In genomic region chr11:123580557-123581275, GRCh38 we compare ENCODE assay signal across 8 cellular contexts.
A peak's percentile ranks its signal among the peaks of the same experiment; 100 is the strongest.
DNase-seq lines count a peak whose midpoint lies in the region; ATAC-seq, FAIRE-seq and TF ChIP-seq lines count a peak whose summit lies in the region.

No MANE protein-coding gene starts in this region.

- FAIRE-seq in small intestine (lab: Jason Lieb, UNC), result no peak

- peaks cover 22% of the 10 kb centered on the region for H3K4me1 Mint-ChIP-seq in activated naive CD4-positive, alpha-beta T cell treated with anti-CD3 and anti-CD28 coated beads, Interleukin-2, amount 50 U/mL, for 24 hours

- H3K27ac Mint-ChIP-seq in activated naive CD4-positive, alpha-beta T cell treated with anti-CD3 and anti-CD28 coated beads, Interleukin-2, amount 50 U/mL, for 24 hours, result no peak overlapping the region

- H2BK15ac ChIP-seq in IMR-90 (ENCODE audit: low read depth, low read length), result no peak overlapping the region

- H3K9me1 ChIP-seq in IMR-90 (ENCODE audit: insufficient read depth, low read length), result peaks cover 4% of the 10 kb centered on the region

- H3K4me1 ChIP-seq in IMR-90 (ENCODE audit: control insufficient read depth, insufficient read depth, low read length) (no peaks in the 10 kb centered on the region), SK-N-SH (ENCODE audit: control insufficient read depth in 1 of 2, insufficient read depth in 2 of 2, low read depth in 1 of 2, low read length in 1 of 2) (peaks cover 6 to 19% of the 10 kb centered on the region in 2 experiments; a peak in 2 of 4 replicates), right atrium auricular region (peaks cover 0 to 5% of the 10 kb centered on the region in 2 donors), small intestine (ENCODE audit: control insufficient read depth in 2 of 2, insufficient read depth in 1 of 2, low read depth in 1 of 2, low read length in 1 of 2) (peaks cover 3% of the 10 kb centered on the region in 2 donors)

- no peak for TF ChIP-seq POLR2A in IMR-90 (IDR thresholded peaks at IDR 0.05; ENCODE audit: low read depth, low read length)

- no peaks in the 10 kb centered on the region for H3K36me3 Mint-ChIP-seq in activated naive CD4-positive, alpha-beta T cell treated with anti-CD3 and anti-CD28 coated beads, Interleukin-2, amount 50 U/mL, for 24 hours

- H4K8ac ChIP-seq in IMR-90 (ENCODE audit: low read depth in 2 of 2, low read length in 2 of 2), result no peak overlapping the region

- peaks cover 6% of the 10 kb centered on the region for H3F3A ChIP-seq in SK-N-SH (replicated peaks; ENCODE audit: insufficient read depth)

- CTCF ChIA-PET in IMR-90 (lab: Yijun Ruan, JAX) (interaction anchor here (0.5 to 2.6 kb wide), 12 partner anchors 9 to 302 kb away, joined by 3 to 29 read pairs (median 4); no protein-coding TSS in a partner anchor), SK-N-SH (lab: Yijun Ruan, JAX) (interaction anchor here (0.5 to 4.6 kb wide), 50 partner anchors 7 to 173 kb away, joined by 3 to 48 read pairs (median 6); partner anchors contain the start of gene SCN3B)

- H3K4me3 ChIP-seq in IMR-90 (ENCODE audit: insufficient read depth, low read depth, low read length) (no peak overlapping the region), SK-N-SH (ENCODE audit: low read depth in 2 of 2, low read length in 1 of 2) (no peak overlapping the region), right atrium auricular region (no peak overlapping the region), small intestine (ENCODE audit: low read depth in 1 of 2, low read length in 2 of 2) (no peak overlapping the region)

- POLR2A ChIA-PET in IMR-90 (lab: Charles Lee; ENCODE audit: unreplicated experiment), result no interaction called here
- POLR2A ChIA-PET in SK-N-SH (lab: Yijun Ruan, JAX), result interaction anchor here (0.5 to 1.1 kb wide), 3 partner anchors 16 to 187 kb away, joined by 3 to 5 read pairs (median 4); no protein-coding TSS in a partner anchor

- DNase-seq in DMS53 treated with DMSO at 0.1 percent for 48 hours (lab: John Stamatoyannopoulos, UW; ENCODE audit: unreplicated experiment) (peak; percentile 72), IMR-90 (peak; percentile 19), SK-N-SH (peak; percentile 89), right atrium auricular region (ENCODE audit: low spot score) (no peak), small intestine (peak; percentile 80), NK-92 (lab: John Stamatoyannopoulos, UW; ENCODE audit: unreplicated experiment) (no peak)

- H4K20me1 ChIP-seq in IMR-90 (ENCODE audit: insufficient read depth, low read length) (peaks cover 4% of the 10 kb centered on the region; the same call in 1 of the 2 replicates), SK-N-SH (ENCODE audit: insufficient read depth) (peaks cover 11% of the 10 kb centered on the region; the same call in 1 of the 2 replicates)

- no peak overlapping the region for H2BK20ac ChIP-seq in IMR-90 (ENCODE audit: low read depth, low read length)

- no peak overlapping the region for H3K4ac ChIP-seq in IMR-90 (ENCODE audit: low read depth, low read length)

- H3K14ac ChIP-seq in IMR-90 (replicated peaks; ENCODE audit: low read depth, low read length), result no peak overlapping the region

- H3K18ac ChIP-seq in IMR-90 (ENCODE audit: low read depth, low read length), result no peak overlapping the region

- no peak for TF ChIP-seq EP300 in SK-N-SH (IDR thresholded peaks at IDR 0.05; ENCODE audit: borderline replicate concordance in 1 of 2, low read depth in 1 of 2, low read length in 1 of 2)

- no peak overlapping the region for H3K23ac ChIP-seq in IMR-90 (ENCODE audit: low read depth, low read length)

- H3K9ac ChIP-seq in IMR-90 (ENCODE audit: low read depth, low read length), result no peak overlapping the region
- no peak overlapping the region for H3K9ac ChIP-seq in SK-N-SH

- TF ChIP-seq RAD21 in IMR-90 (IDR thresholded peaks at IDR 0.05; ENCODE audit: low read length) (peak; percentile 76), SK-N-SH (IDR thresholded peaks at IDR 0.05; ENCODE audit: low read length) (peak; percentile 77)

- no peaks in the 10 kb centered on the region for H3K9me3 Mint-ChIP-seq in activated naive CD4-positive, alpha-beta T cell treated with anti-CD3 and anti-CD28 coated beads, Interleukin-2, amount 50 U/mL, for 24 hours

- H3K4me3 Mint-ChIP-seq in activated naive CD4-positive, alpha-beta T cell treated with anti-CD3 and anti-CD28 coated beads, Interleukin-2, amount 50 U/mL, for 24 hours, result peak overlapping the region; percentile 31

- 0 out of 4 replicates have a peak, but pooled peaks cover 0 to 3% of the 10 kb centered on the region in 2 experiments for H3K79me1 ChIP-seq in IMR-90 (ENCODE audit: low read depth in 1 of 2, low read length in 2 of 2)

- intact Hi-C loops in IMR-90 (cut with micrococcal nuclease), result loop anchor here (1.0 kb wide), 1 partner anchor 127 kb away; no protein-coding TSS in a partner anchor

- no peak overlapping the region for H4K5ac ChIP-seq in IMR-90 (ENCODE audit: low read depth, low read length)

- WGBS in IMR-90 (ENCODE audit: extremely low coverage in 2 of 2, insufficient read length in 1 of 2), 2 experiments, result 3% methylated on average over 12 of the region's 25 CpGs; no CpG with 5 or more reads in 1 of the 2 experiments
- 28% methylated on average over 20 of the region's 25 CpGs for WGBS in SK-N-SH (ENCODE audit: low lambda C conversion rate)
- WGBS in small intestine, 3 donors, result 6 to 13% (median 8%) methylated on average over 25 of the region's 25 CpGs

- H4K91ac ChIP-seq in IMR-90 (ENCODE audit: insufficient read depth, low read depth, low read length), result no peak overlapping the region

- H3K4me2 ChIP-seq in IMR-90 (ENCODE audit: low read depth, low read length) (no peak overlapping the region), SK-N-SH (no peak overlapping the region)

- H2AK5ac ChIP-seq in IMR-90 (ENCODE audit: low read depth, low read length), result no peak overlapping the region

- BruUV-seq in IMR-90 (replicated peaks; lab: Mats Ljungman, UMichigan), result no TSS peak

- no peak overlapping the region for H2BK5ac ChIP-seq in IMR-90 (ENCODE audit: low read depth, low read length, poor library complexity, severe bottlenecking)

- no peak overlapping the region for H2BK120ac ChIP-seq in IMR-90 (ENCODE audit: low read depth, low read length)

- no peaks in the 10 kb centered on the region for H3K9me2 ChIP-seq in SK-N-SH

- peak overlapping the region; percentile 33 for H2AFZ ChIP-seq in IMR-90 (replicated peaks; ENCODE audit: low read length, poor library complexity)
- no peak overlapping the region for H2AFZ ChIP-seq in SK-N-SH (ENCODE audit: low read depth)

- H3K56ac ChIP-seq in IMR-90 (ENCODE audit: extremely low read depth, insufficient read depth, low read length), result no peak overlapping the region

- H3K27ac ChIP-seq in IMR-90 (ENCODE audit: insufficient read depth, low read length) (no peak overlapping the region), SK-N-SH (ENCODE audit: low read depth in 2 of 2, low read length in 1 of 2) (no peak overlapping the region), right atrium auricular region (no peak overlapping the region), small intestine (ENCODE audit: low read depth in 1 of 2, low read length in 1 of 2) (no peak overlapping the region)

- H3K27me3 ChIP-seq in IMR-90 (ENCODE audit: control insufficient read depth, insufficient read depth, low read length) (no peaks in the 10 kb centered on the region), SK-N-SH (ENCODE audit: insufficient read depth) (no peaks in the 10 kb centered on the region), right atrium auricular region (no peaks in the 10 kb centered on the region), small intestine (ENCODE audit: control insufficient read depth in 2 of 2, insufficient read depth in 2 of 2, low read length in 2 of 2) (no peaks in the 10 kb centered on the region)

- peaks cover 2% of the 10 kb centered on the region for H3K27me3 Mint-ChIP-seq in activated naive CD4-positive, alpha-beta T cell treated with anti-CD3 and anti-CD28 coated beads, Interleukin-2, amount 50 U/mL, for 24 hours

- ATAC-seq in GM21528 (IDR thresholded peaks at IDR 0.05; ENCODE audit: low FRiP score, unreplicated experiment) (peak; percentile 86), IMR-90 (ENCODE audit: low read depth) (peak; percentile 92)

- peak; percentile 83 for TF ChIP-seq CTCF in IMR-90 (conservative IDR thresholded peaks at IDR 0.05; ENCODE audit: low read depth, low read length)
- TF ChIP-seq CTCF in SK-N-SH (IDR thresholded peaks at IDR 0.05), result peak; percentile 87
- peak; percentile 93 to 94 for TF ChIP-seq CTCF in right atrium auricular region (IDR thresholded peaks at IDR 0.05)

- no peaks in the 10 kb centered on the region for H3K79me2 ChIP-seq in SK-N-SH (ENCODE audit: insufficient read depth)

- in situ Hi-C loops in IMR-90 (cut with MboI; ENCODE audit: low sequenced_read_pairs), result loop anchor here (5.0 kb wide), 1 partner anchor 127 kb away; no protein-coding TSS in a partner anchor

- no peak overlapping the region for H2AK9ac ChIP-seq in IMR-90 (replicated peaks; ENCODE audit: low read depth, low read length, poor library complexity)

- H3K9me3 ChIP-seq in IMR-90 (ENCODE audit: control insufficient read depth, insufficient read depth, low read length) (no peaks in the 10 kb centered on the region), SK-N-SH (no peaks in the 10 kb centered on the region), right atrium auricular region (no peaks in the 10 kb centered on the region), small intestine (ENCODE audit: control insufficient read depth, low read depth) (no peaks in the 10 kb centered on the region)

- dilution Hi-C loops in IMR-90 (cut with HindIII; ENCODE audit: low sequenced_read_pairs, unreplicated experiment), result no loop called here

- H3K36me3 ChIP-seq in IMR-90 (ENCODE audit: control insufficient read depth, insufficient read depth, low read length) (no peaks in the 10 kb centered on the region), SK-N-SH (replicated peaks in 1 of 2; ENCODE audit: control insufficient read depth in 1 of 2, insufficient read depth in 2 of 2, low read length in 1 of 2) (no peaks in the 10 kb centered on the region), right atrium auricular region (no peaks in the 10 kb centered on the region), small intestine (ENCODE audit: control insufficient read depth in 2 of 2, insufficient read depth in 2 of 2, low read length in 2 of 2) (no peaks in the 10 kb centered on the region)

TF ChIP-seq in IMR-90, 13 proteins besides CTCF, POLR2A, EP300 and RAD21 (continues in another document):
- TF ChIP-seq CEBPB (IDR thresholded peaks at IDR 0.05; ENCODE audit: low read depth, low read length), result no peak
- TF ChIP-seq RCOR1 (IDR thresholded peaks at IDR 0.05; ENCODE audit: insufficient replicate concordance, low read length), result peak; percentile 59
- peak; percentile 75 for TF ChIP-seq SMC3 (IDR thresholded peaks at IDR 0.05; ENCODE audit: low read depth, low read length)
- no peak for TF ChIP-seq FOS (IDR thresholded peaks at IDR 0.05; ENCODE audit: low read depth, low read length)

Comparison
In these comparisons a context has a peak if more than half of its experiments do, and no peak if none do; other contexts are left out.
1. DNase-seq: peak in DMS53 treated with DMSO at 0.1 percent for 48 hours (single experiment), IMR-90 (single experiment), SK-N-SH (single experiment) and small intestine (single experiment); none in right atrium auricular region (single experiment) and NK-92 (single experiment).
2. Peak in every context shown above with its lines, with median percentiles within 50 percentile points of each other: CTCF ChIP-seq.